ENCODE assay signal across 32 cellular contexts in genomic region chr19:7731218-7731595, GRCh38. TPM values are rescaled to one million over a fixed set of nuclear protein-coding genes. Genes with fewer than 3 reads are reported as not detected.
"Had no signal": no experiment of that assay in that cellular context is flagged by ENCODE, and none has a peak within 500 bp of the region (broad histone marks: within the 10 kb centered on the region; RNA-seq: fewer than 3 reads in every experiment).

No MANE protein-coding gene starts in this region.

- H3K9me3 Mint-ChIP-seq: endodermal cell; memory B cell; natural killer cell treated with Interleukin-12 subunit alpha and Interleukin-12 subunit beta and Interleukin-15 and Interleukin-18, amount 100 ng/mL, for 72 hours; neural crest cell had no signal

- FAIRE-seq: colon, islet of Langerhans had no signal

- H3K27ac Mint-ChIP-seq: endodermal cell; memory B cell; natural killer cell treated with Interleukin-12 subunit alpha and Interleukin-12 subunit beta and Interleukin-15 and Interleukin-18, amount 100 ng/mL, for 72 hours; stimulated activated naive CD8-positive, alpha-beta T cell treated with anti-CD3 and anti-CD28 coated beads, Interleukin-15, amount 100 ng/mL, for 72 hours had no signal

- H3K79me2 ChIP-seq: parathyroid adenoma had no signal

- ATAC-seq: esophagus mucosa; foreskin keratinocyte; left colon; left ventricle myocardium superior; stimulated activated naive CD8-positive, alpha-beta T cell treated with anti-CD3 and anti-CD28 coated beads, Interleukin-15, amount 100 ng/mL, for 72 hours had no signal

- H3K4me1 ChIP-seq: foreskin keratinocyte, parathyroid adenoma, prostate gland, uterus had no signal

- H3K4me3 ChIP-seq: heart left ventricle, lung, prostate gland, skin epidermis, suprapubic skin, transverse colon, upper lobe of right lung, uterus had no signal

- H3K4me3 Mint-ChIP-seq: natural killer cell treated with Interleukin-12 subunit alpha and Interleukin-12 subunit beta and Interleukin-15 and Interleukin-18, amount 100 ng/mL, for 72 hours; neural crest cell had no signal

- DNase-seq: effector CD8-positive, alpha-beta T cell; endodermal cell; foreskin keratinocyte; heart left ventricle; hippocampal formation; kidney glomerular epithelial cell; left colon; left ventricle myocardium superior; stimulated activated CD4-positive, alpha-beta T cell treated with anti-CD3 and anti-CD28 coated beads, Interleukin-15, amount 100 ng/mL, for 24 hours; stimulated activated CD4-positive, alpha-beta T cell treated with anti-CD3 and anti-CD28 coated beads, Interleukin-2, amount 100 ng/mL, for 48 hours; stimulated activated naive CD4-positive, alpha-beta T cell; stimulated activated naive CD8-positive, alpha-beta T cell treated with anti-CD3 and anti-CD28 coated beads, Interleukin-15, amount 100 ng/mL, for 72 hours; transverse colon; upper lobe of right lung; uterus had no signal

- H3K9ac ChIP-seq: parathyroid adenoma had no signal

- H3K4me1 Mint-ChIP-seq: neural crest cell had no signal

- H3K36me3 ChIP-seq: gastroesophageal sphincter, heart left ventricle, prostate gland, suprapubic skin, transverse colon, upper lobe of right lung, uterus had no signal

- H3K9me3 ChIP-seq: gastroesophageal sphincter, heart left ventricle, prostate gland, suprapubic skin, transverse colon, upper lobe of right lung, uterus had no signal

- H3K27ac ChIP-seq: epithelial cell of prostate, foreskin keratinocyte, gastroesophageal sphincter, heart left ventricle, parathyroid adenoma, prostate gland, skin epidermis, suprapubic skin, transverse colon, upper lobe of right lung, uterus had no signal

- H2AFZ ChIP-seq: parathyroid adenoma had no signal

RNA-seq across cellular contexts. Expression of gene CLEC4G, which starts 0.7 kb away (rescaled TPM):
- total RNA-seq: endodermal cell; esophagus mucosa; foreskin keratinocyte; natural killer cell treated with Interleukin-12 subunit alpha and Interleukin-12 subunit beta and Interleukin-15 and Interleukin-18, amount 100 ng/mL, for 72 hours; neural crest cell; osteoblast; uterus had no signal
- polyA plus RNA-seq: foreskin keratinocyte had no signal

RNA-seq across cellular contexts. Expression of gene CD209, which starts 16.1 kb away (rescaled TPM):
- total RNA-seq: endodermal cell; foreskin keratinocyte; natural killer cell treated with Interleukin-12 subunit alpha and Interleukin-12 subunit beta and Interleukin-15 and Interleukin-18, amount 100 ng/mL, for 72 hours; neural crest cell; osteoblast had no signal
- polyA plus RNA-seq: foreskin keratinocyte had no signal

RNA-seq across cellular contexts. Expression of gene FCER2, which starts 29.3 kb away (rescaled TPM):
- total RNA-seq: endodermal cell, foreskin keratinocyte, neural crest cell, osteoblast, right cardiac atrium, suprapubic skin had no signal
- polyA plus RNA-seq: foreskin keratinocyte had no signal

RNA-seq across cellular contexts. Expression of gene CLEC4M, which starts 31.8 kb away (rescaled TPM):
- total RNA-seq: cerebellum; endodermal cell; esophagus mucosa; foreskin keratinocyte; gastroesophageal sphincter; heart left ventricle; left colon; left ventricle myocardium superior; mononuclear cell; natural killer cell treated with Interleukin-12 subunit alpha and Interleukin-12 subunit beta and Interleukin-15 and Interleukin-18, amount 100 ng/mL, for 72 hours; neural crest cell; osteoblast; right cardiac atrium; suprapubic skin had no signal
- polyA plus RNA-seq: foreskin keratinocyte, heart left ventricle, right cardiac atrium had no signal
